Comparison of ENCODE assay signal across 20 cellular contexts in genomic region chr12:108622921-108623514, GRCh38. TPM values are rescaled to one million over a fixed set of nuclear protein-coding genes. Genes with fewer than 3 reads are reported as not detected.
A peak's percentile ranks its signal among the peaks of the same experiment; 100 is the strongest.
DNase-seq lines count a peak whose midpoint lies in the region; FAIRE-seq and TF ChIP-seq lines count a peak whose summit lies in the region.
"Had no signal": no experiment of that assay in that cellular context is flagged by ENCODE, and none has a peak within 500 bp of the region (broad histone marks: within the 10 kb centered on the region; RNA-seq: fewer than 3 reads in every experiment).

No MANE protein-coding gene starts in this region.

- H3K79me1 ChIP-seq in H9 (ENCODE audit: insufficient read depth, low read depth, low read length, poor library complexity, severe bottlenecking) = no peaks in the 10 kb centered on the region

- POLR2A ChIA-PET in endothelial cell of umbilical vein (lab: Charles Lee) = no interaction called here

- H4K20me1 ChIP-seq in H9 (ENCODE audit: control insufficient read depth, insufficient read depth, insufficient read length) (no peaks in the 10 kb centered on the region), endothelial cell of umbilical vein (replicated peaks; ENCODE audit: control insufficient read depth, extremely low read depth, insufficient read depth, low read length) (no peaks in the 10 kb centered on the region)

- H2BK20ac ChIP-seq in H9 (ENCODE audit: low read depth, low read length, poor library complexity, severe bottlenecking) = no peak overlapping the region

- DNase-seq in activated CD4-positive, alpha-beta T cell treated with anti-CD3 and anti-CD28 coated beads, Interleukin-2, amount 10 ng/mL, durations not matched to agents 24 days and 14 days = no peak
- no peak for DNase-seq in activated CD4-positive, alpha-beta T cell treated with anti-CD3 and anti-CD28 coated beads, Interleukin-2, amount 50 U/mL, for 4 hours
- DNase-seq in H9 (no peak), endothelial cell of umbilical vein (ENCODE audit: low read depth, low spot score) (no peak), osteocyte (ENCODE audit: extremely low spot score, unreplicated experiment) (no peak), globus pallidus (ENCODE audit: low spot score) (no peak), SW480 (ENCODE audit: low spot score) (no peak), medulla oblongata (ENCODE audit: extremely low spot score) (no peak)
- DNase-seq: activated CD8-positive, alpha-beta memory T cell treated with anti-CD3 and anti-CD28 coated beads, Interleukin-2, amount 50 U/mL, for 48 hours; activated naive CD8-positive, alpha-beta T cell treated with anti-CD3 and anti-CD28 coated beads, Interleukin-2, amount 10 ng/mL, durations not matched to agents 7 days and 5 days; foreskin keratinocyte; GF-D8; right lobe of liver; T-helper 1 cell had no signal

- no peaks in the 10 kb centered on the region for H3K9me1 ChIP-seq in endothelial cell of umbilical vein (replicated peaks; ENCODE audit: control insufficient read depth, extremely low read depth, insufficient read depth, low read length)

- H3K36me3 Mint-ChIP-seq in activated CD4-positive, alpha-beta T cell treated with anti-CD3 and anti-CD28 coated beads, Interleukin-2, amount 10 ng/mL, durations not matched to agents 24 days and 14 days (ENCODE audit: low read depth) = peaks cover 62% of the 10 kb centered on the region
- H3K36me3 Mint-ChIP-seq in H9 (ENCODE audit: insufficient read depth in 1 of 3, low read depth in 3 of 3) (peaks cover 0 to 2% (median 0%) of the 10 kb centered on the region in 3 experiments; a peak in 2 of 7 replicates), osteocyte (ENCODE audit: unreplicated experiment) (no peaks in the 10 kb centered on the region)
- H3K36me3 Mint-ChIP-seq: WTC11 had no signal

- no peak overlapping the region for H2BK120ac ChIP-seq in H9 (ENCODE audit: low read depth, low read length, poor library complexity, severe bottlenecking)

- no peak for FAIRE-seq in endothelial cell of umbilical vein (lab: Jason Lieb, UNC)
- FAIRE-seq: bronchial epithelial cell had no signal

- H3K4me1 ChIP-seq in H9 (ENCODE audit: insufficient read depth, low read length) = peaks cover 3% of the 10 kb centered on the region; the same call in 1 of the 2 replicates
- peaks cover 10% of the 10 kb centered on the region for H3K4me1 ChIP-seq in endothelial cell of umbilical vein (ENCODE audit: control insufficient read depth, extremely low read depth, insufficient read depth, low read length)
- H3K4me1 ChIP-seq: foreskin keratinocyte, right lobe of liver had no signal

- H2AFZ ChIP-seq in H9 (ENCODE audit: low read length) (no peak overlapping the region), endothelial cell of umbilical vein (ENCODE audit: low read depth, low read length) (peak overlapping the region; percentile 66)

- no peaks in the 10 kb centered on the region for H3K9me3 ChIP-seq in H9 (ENCODE audit: control insufficient read depth, low read depth, low read length)
- no peaks in the 10 kb centered on the region for H3K9me3 ChIP-seq in endothelial cell of umbilical vein (replicated peaks; ENCODE audit: control insufficient read depth, insufficient read depth, low read length)
- H3K9me3 ChIP-seq: right lobe of liver, tibial nerve had no signal

- no peak overlapping the region for H3K9ac ChIP-seq in H9 (ENCODE audit: extremely low read depth, insufficient read length, low read length)
- no peak overlapping the region for H3K9ac ChIP-seq in endothelial cell of umbilical vein (replicated peaks; ENCODE audit: extremely low read depth, insufficient read depth, low read length)

- H3K4me2 ChIP-seq in H9 (ENCODE audit: insufficient read depth, insufficient read length, low read length) (no peak overlapping the region), endothelial cell of umbilical vein (ENCODE audit: insufficient read depth, low read length) (no peak overlapping the region)

- H3K27me3 ChIP-seq in H9 (ENCODE audit: insufficient read depth, low read length) = no peaks in the 10 kb centered on the region
- no peaks in the 10 kb centered on the region for H3K27me3 ChIP-seq in endothelial cell of umbilical vein (ENCODE audit: control insufficient read depth in 2 of 2, insufficient read depth in 2 of 2, low read length in 2 of 2)
- H3K27me3 ChIP-seq: right lobe of liver, tibial nerve had no signal

- no peak overlapping the region for H3K4me3 ChIP-seq in endothelial cell of umbilical vein (replicated peaks in 1 of 3; ENCODE audit: insufficient read depth in 1 of 3, low read depth in 1 of 3, low read length in 3 of 3)
- H3K4me3 ChIP-seq: right lobe of liver, tibial nerve had no signal

- peak overlapping the region; percentile 82 for H3K27ac Mint-ChIP-seq in activated CD4-positive, alpha-beta T cell treated with anti-CD3 and anti-CD28 coated beads, Interleukin-2, amount 10 ng/mL, durations not matched to agents 24 days and 14 days
- no peak overlapping the region for H3K27ac Mint-ChIP-seq in H9
- peak overlapping the region; percentile 70 for H3K27ac Mint-ChIP-seq in osteocyte (ENCODE audit: unreplicated experiment)

- H2BK15ac ChIP-seq in H9 (ENCODE audit: low read depth, low read length) = no peak overlapping the region

- TF ChIP-seq POLR2A in endothelial cell of umbilical vein (IDR thresholded peaks at IDR 0.05; ENCODE audit: low read depth, low read length) = no peak

- WGBS in H9 (ENCODE audit: extremely low coverage, insufficient read length, low lambda C conversion rate) = no CpG with 5 or more reads among the region's 14 CpGs

- no peaks in the 10 kb centered on the region for H3K36me3 ChIP-seq in endothelial cell of umbilical vein (ENCODE audit: control insufficient read depth in 2 of 2, extremely low read depth in 1 of 2, insufficient read depth in 2 of 2, low read length in 2 of 2)
- H3K36me3 ChIP-seq: right lobe of liver, tibial nerve had no signal

- no peak overlapping the region for H2BK12ac ChIP-seq in H9 (ENCODE audit: insufficient read length, low read depth, low read length)

- no peak overlapping the region; the same call in 1 of the 2 replicates for H3K14ac ChIP-seq in H9 (ENCODE audit: insufficient read depth, low read length)

- dilution Hi-C loops in endothelial cell of umbilical vein (cut with MboI; ENCODE audit: extremely low pct_ligation_motif_present, low sequenced_read_pairs) = no loop called here

- H3K23ac ChIP-seq in H9 (ENCODE audit: insufficient read length, low read depth, low read length) = no peak overlapping the region

- no peak overlapping the region for H2BK5ac ChIP-seq in H9 (ENCODE audit: insufficient read length, low read length)

- no peak overlapping the region for H4K91ac ChIP-seq in H9 (ENCODE audit: insufficient read length, low read depth, low read length)

- H4K8ac ChIP-seq in H9 (replicated peaks; ENCODE audit: insufficient read length, low read depth, low read length) = no peak overlapping the region

- no peak overlapping the region for H3T11ph ChIP-seq in H9 (ENCODE audit: low read length)

- H2AK5ac ChIP-seq in H9 (ENCODE audit: insufficient read length, low read length) = no peak overlapping the region

- peak overlapping the region; percentile 45 for H3K18ac ChIP-seq in H9 (ENCODE audit: insufficient read length, low read depth, low read length)

- TF ChIP-seq CTCF in H9 (conservative IDR thresholded peaks at IDR 0.05) = no peak
- TF ChIP-seq CTCF in endothelial cell of umbilical vein (IDR thresholded peaks at IDR 0.05; ENCODE audit: extremely low read depth in 1 of 2, insufficient read depth in 1 of 2, low read depth in 1 of 2, low read length in 2 of 2) = no peak
- no peak for TF ChIP-seq CTCF in osteocyte (IDR thresholded peaks at IDR 0.05)

- no peaks in the 10 kb centered on the region for H3K9me3 Mint-ChIP-seq in activated CD4-positive, alpha-beta T cell treated with anti-CD3 and anti-CD28 coated beads, Interleukin-2, amount 10 ng/mL, durations not matched to agents 24 days and 14 days
- H3K9me3 Mint-ChIP-seq in H9 = no peaks in the 10 kb centered on the region; a peak in 2 of 5 replicates
- no peaks in the 10 kb centered on the region for H3K9me3 Mint-ChIP-seq in osteocyte (ENCODE audit: unreplicated experiment)
- H3K9me3 Mint-ChIP-seq: activated naive CD8-positive, alpha-beta T cell treated with anti-CD3 and anti-CD28 coated beads, Interleukin-2, amount 10 ng/mL, durations not matched to agents 7 days and 5 days; IgD-negative memory B cell had no signal

- H3K23me2 ChIP-seq in H9 (ENCODE audit: insufficient read length, low read depth, low read length, poor library complexity, severe bottlenecking) = no peaks in the 10 kb centered on the region

- H3K27ac ChIP-seq in H9 (ENCODE audit: insufficient read length, low read depth, low read length) (no peak overlapping the region), endothelial cell of umbilical vein (ENCODE audit: insufficient read depth, low read depth, low read length) (peak overlapping the region; percentile 56)
- H3K27ac ChIP-seq: foreskin keratinocyte, right lobe of liver, tibial nerve had no signal

- H3K4me1 Mint-ChIP-seq in activated CD4-positive, alpha-beta T cell treated with anti-CD3 and anti-CD28 coated beads, Interleukin-2, amount 10 ng/mL, durations not matched to agents 24 days and 14 days = peaks cover 45% of the 10 kb centered on the region
- H3K4me1 Mint-ChIP-seq in H9 = peaks cover 28 to 32% of the 10 kb centered on the region in 2 experiments
- peaks cover 12% of the 10 kb centered on the region for H3K4me1 Mint-ChIP-seq in osteocyte (ENCODE audit: unreplicated experiment)
- H3K4me1 Mint-ChIP-seq: endodermal cell had no signal

- CTCF ChIA-PET in endothelial cell of umbilical vein (lab: Charles Lee) = interaction anchor here (0.8 to 1.5 kb wide), 4 partner anchors 10 to 52 kb away, joined by 3 to 5 read pairs (median 4); no protein-coding TSS in a partner anchor

- no TSS peak for BruUV-seq in endothelial cell of umbilical vein (replicated peaks; lab: Mats Ljungman, UMichigan)

- no peak overlapping the region for H3K4me3 Mint-ChIP-seq in activated CD4-positive, alpha-beta T cell treated with anti-CD3 and anti-CD28 coated beads, Interleukin-2, amount 10 ng/mL, durations not matched to agents 24 days and 14 days
- no peak overlapping the region for H3K4me3 Mint-ChIP-seq in H9
- H3K4me3 Mint-ChIP-seq in osteocyte (ENCODE audit: unreplicated experiment) = no peak overlapping the region
- H3K4me3 Mint-ChIP-seq: activated naive CD8-positive, alpha-beta T cell treated with anti-CD3 and anti-CD28 coated beads, Interleukin-2, amount 10 ng/mL, durations not matched to agents 7 days and 5 days; endodermal cell; WTC11 had no signal

- no peak overlapping the region for H4K5ac ChIP-seq in H9 (ENCODE audit: insufficient read length, low read depth, low read length)

- no peak overlapping the region for H3K56ac ChIP-seq in H9 (ENCODE audit: insufficient read length, low read depth, low read length)

- no peak overlapping the region for H3K4ac ChIP-seq in H9 (ENCODE audit: low read depth, low read length)

- intact Hi-C loops in activated CD4-positive, alpha-beta T cell treated with anti-CD3 and anti-CD28 coated beads, Interleukin-2, amount 10 ng/mL, durations not matched to agents 24 days and 14 days (cut with micrococcal nuclease) = no loop called here
- intact Hi-C loops in endothelial cell of umbilical vein (cut with micrococcal nuclease) = loop anchor here (1.0 kb wide), 1 partner anchor 21 kb away; no protein-coding TSS in a partner anchor

- H3K79me2 ChIP-seq in H9 (ENCODE audit: insufficient read depth, low read length) (no peaks in the 10 kb centered on the region), endothelial cell of umbilical vein (ENCODE audit: control insufficient read depth, insufficient read depth, low read length) (no peaks in the 10 kb centered on the region)

- no peaks in the 10 kb centered on the region for H3K27me3 Mint-ChIP-seq in activated CD4-positive, alpha-beta T cell treated with anti-CD3 and anti-CD28 coated beads, Interleukin-2, amount 10 ng/mL, durations not matched to agents 24 days and 14 days
- H3K27me3 Mint-ChIP-seq in H9 (ENCODE audit: low read depth) (no peaks in the 10 kb centered on the region), osteocyte (ENCODE audit: unreplicated experiment) (no peaks in the 10 kb centered on the region)
- H3K27me3 Mint-ChIP-seq: activated naive CD8-positive, alpha-beta T cell treated with anti-CD3 and anti-CD28 coated beads, Interleukin-2, amount 10 ng/mL, durations not matched to agents 7 days and 5 days had no signal

RNA-seq across cellular contexts. Expression of gene SELPLG, which starts 10.7 kb away (rescaled TPM):
- total RNA-seq in activated CD4-positive, alpha-beta T cell treated with anti-CD3 and anti-CD28 coated beads, Interleukin-2, amount 10 ng/mL, durations not matched to agents 24 days and 14 days = 47.4 and 49.4 TPM in 2 replicates
- 0.09 and 0.15 TPM in 2 replicates for total RNA-seq in H9 (2021)
- total RNA-seq in endothelial cell of umbilical vein = 0.62 and 1.2 TPM in 2 replicates
- polyA plus RNA-seq in endothelial cell of umbilical vein = 1.0 and 1.8 TPM in 2 replicates
- 0.52 and 0.71 TPM in 2 replicates for polyA plus RNA-seq in endothelial cell of umbilical vein (2011; cell fraction: cytosol; rRNA removed)
- polyA plus RNA-seq in endothelial cell of umbilical vein (2011; cell fraction: nucleus; rRNA removed) = 1.0 and 1.6 TPM in 2 replicates
- polyA plus RNA-seq in endothelial cell of umbilical vein (2012) = 0.29 and 0.68 TPM in 2 replicates
- polyA minus RNA-seq in endothelial cell of umbilical vein = 0.34 and 0.62 TPM in 2 replicates
- polyA minus RNA-seq in endothelial cell of umbilical vein (2011; cell fraction: cytosol; rRNA and poly(A)+ RNA removed) = 1.1 TPM
- polyA minus RNA-seq in endothelial cell of umbilical vein (2011; cell fraction: nucleus; rRNA and poly(A)+ RNA removed) = 0.53 and 0.91 TPM in 2 replicates
- total RNA-seq in osteocyte = 0.59 and 0.78 TPM in 2 replicates

RNA-seq across cellular contexts. Expression of gene TMEM119, which starts 25.1 kb away (rescaled TPM):
- 0.47 TPM in 1 of 2 replicates, not detected in the other for total RNA-seq in activated CD4-positive, alpha-beta T cell treated with anti-CD3 and anti-CD28 coated beads, Interleukin-2, amount 10 ng/mL, durations not matched to agents 24 days and 14 days
- not detected in 2 replicates for total RNA-seq in H9 (2021)
- not detected in 2 replicates for total RNA-seq in endothelial cell of umbilical vein
- polyA plus RNA-seq in endothelial cell of umbilical vein = not detected in 2 replicates
- not detected in 2 replicates for polyA plus RNA-seq in endothelial cell of umbilical vein (2011; cell fraction: cytosol; rRNA removed)
- not detected in 2 replicates for polyA plus RNA-seq in endothelial cell of umbilical vein (2011; cell fraction: nucleus; rRNA removed)
- not detected in 2 replicates for polyA plus RNA-seq in endothelial cell of umbilical vein (2012)
- not detected in 2 replicates for polyA minus RNA-seq in endothelial cell of umbilical vein
- not detected for polyA minus RNA-seq in endothelial cell of umbilical vein (2011; cell fraction: cytosol; rRNA and poly(A)+ RNA removed)
- not detected in 2 replicates for polyA minus RNA-seq in endothelial cell of umbilical vein (2011; cell fraction: nucleus; rRNA and poly(A)+ RNA removed)
- 54.0 and 58.8 TPM in 2 replicates for total RNA-seq in osteocyte
- total RNA-seq: A673, foreskin keratinocyte had no signal

Comparison
In these comparisons a context has a peak if more than half of its experiments do, and no peak if none do; other contexts are left out.
1. H3K27ac Mint-ChIP-seq: peak in activated CD4-positive, alpha-beta T cell treated with anti-CD3 and anti-CD28 coated beads, Interleukin-2, amount 10 ng/mL, durations not matched to agents 24 days and 14 days (single experiment) and osteocyte (single experiment); none in H9 (0 of 3).
2. RNA of gene SELPLG, which starts 10.7 kb away (total RNA-seq): 47.4 to 49.4 TPM in activated CD4-positive, alpha-beta T cell treated with anti-CD3 and anti-CD28 coated beads, Interleukin-2, amount 10 ng/mL, durations not matched to agents 24 days and 14 days; 0.62 to 1.2 TPM in endothelial cell of umbilical vein, 0.59 to 0.78 TPM in osteocyte and 0.09 to 0.15 TPM in H9; every median in the first group is over 10 times any median in the second.
3. RNA of gene TMEM119, which starts 25.1 kb away (total RNA-seq): 54.0 to 58.8 TPM in osteocyte; 0.47 TPM in activated CD4-positive, alpha-beta T cell treated with anti-CD3 and anti-CD28 coated beads, Interleukin-2, amount 10 ng/mL, durations not matched to agents 24 days and 14 days, not detected in H9 and not detected in endothelial cell of umbilical vein; every median in the first group is over 10 times any median in the second.